19 cellular contexts compared by ENCODE assay signal in the genomic region with DNA sequence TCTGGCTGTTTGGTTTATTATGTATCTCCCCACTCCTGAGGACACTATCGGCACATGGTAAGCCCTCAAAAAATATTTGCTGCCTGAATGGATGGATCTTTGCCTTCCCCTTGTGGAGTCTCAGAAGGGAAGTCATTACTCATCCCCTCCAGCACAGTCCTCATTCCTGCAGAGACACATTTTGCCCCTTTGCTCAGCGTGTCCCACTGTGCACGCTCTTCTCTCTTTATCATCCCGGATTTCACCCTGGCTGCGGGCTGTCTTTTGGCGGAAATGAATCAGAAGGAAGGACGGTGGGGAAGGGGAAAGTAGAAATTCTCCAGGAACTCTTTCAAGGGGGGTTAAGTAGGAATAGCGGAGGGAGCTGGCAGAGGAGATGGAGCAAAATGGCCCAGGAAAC.
"Had no signal": no experiment of that assay in that cellular context is flagged by ENCODE, and none has a peak within 500 bp of the region (broad histone marks: within the 10 kb centered on the region; RNA-seq: fewer than 3 reads in every experiment).

No MANE protein-coding gene starts in this region.

- ATAC-seq: activated naive CD8-positive, alpha-beta T cell treated with anti-CD3 and anti-CD28 coated beads, Interleukin-2, amount 50 U/mL, for 24 hours; activated T-helper 17 cell treated with anti-CD3 and anti-CD28 coated beads, Interleukin-2, amount 50 U/mL, for 72 hours; esophagus mucosa had no signal

- H3K4me3 Mint-ChIP-seq: activated B cell treated with CpG ODN at 0.5 μM for 24 hours; activated CD4-positive, alpha-beta T cell treated with anti-CD3 and anti-CD28 coated beads, Interleukin-2, amount 10 ng/mL, durations not matched to agents 24 days and 14 days; activated naive CD4-positive, alpha-beta T cell treated with anti-CD3 and anti-CD28 coated beads for 36 hours; activated naive CD8-positive, alpha-beta T cell treated with anti-CD3 and anti-CD28 coated beads, Interleukin-2, amount 50 U/mL, for 24 hours; activated T-helper 17 cell treated with anti-CD3 and anti-CD28 coated beads, Interleukin-2, amount 50 U/mL, for 72 hours had no signal

- H3K27ac ChIP-seq: ascending aorta, sigmoid colon, stomach, thoracic aorta had no signal

- H3K27ac Mint-ChIP-seq: activated B cell treated with CpG ODN at 0.5 μM for 24 hours; activated CD4-positive, alpha-beta T cell treated with anti-CD3 and anti-CD28 coated beads, Interleukin-2, amount 10 ng/mL, durations not matched to agents 24 days and 14 days; activated naive CD4-positive, alpha-beta T cell treated with anti-CD3 and anti-CD28 coated beads for 36 hours; activated naive CD8-positive, alpha-beta T cell treated with anti-CD3 and anti-CD28 coated beads, Interleukin-2, amount 50 U/mL, for 24 hours; activated T-helper 17 cell treated with anti-CD3 and anti-CD28 coated beads, Interleukin-2, amount 50 U/mL, for 72 hours had no signal

- H3K27me3 Mint-ChIP-seq: activated B cell treated with CpG ODN at 0.5 μM for 24 hours; activated CD4-positive, alpha-beta T cell treated with anti-CD3 and anti-CD28 coated beads, Interleukin-2, amount 10 ng/mL, durations not matched to agents 24 days and 14 days; activated naive CD8-positive, alpha-beta T cell treated with anti-CD3 and anti-CD28 coated beads, Interleukin-2, amount 50 U/mL, for 24 hours; activated T-helper 17 cell treated with anti-CD3 and anti-CD28 coated beads, Interleukin-2, amount 50 U/mL, for 72 hours had no signal

- H3K9me3 ChIP-seq: ascending aorta, sigmoid colon, stomach, thoracic aorta had no signal

- H3K4me3 ChIP-seq: ascending aorta, sigmoid colon, stomach, thoracic aorta had no signal

- H3K36me3 ChIP-seq: ascending aorta, sigmoid colon, stomach, thoracic aorta had no signal

- DNase-seq: activated B cell treated with CpG ODN at 0.5 μM for 24 hours; activated CD4-positive, alpha-beta T cell treated with anti-CD3 and anti-CD28 coated beads, Interleukin-2, amount 10 ng/mL, durations not matched to agents 24 days and 14 days; activated naive CD4-positive, alpha-beta T cell treated with anti-CD3 and anti-CD28 coated beads for 36 hours; activated naive CD8-positive, alpha-beta T cell treated with anti-CD3 and anti-CD28 coated beads, Interleukin-2, amount 50 U/mL, for 24 hours; activated T-cell treated with anti-CD3 and anti-CD28 coated beads for 4 hours; hippocampal formation; kidney glomerular epithelial cell; midbrain; sigmoid colon; stimulated activated CD4-positive, alpha-beta T cell treated with anti-CD3 and anti-CD28 coated beads, Interleukin-12 subunit alpha, Interleukin-12 subunit beta, amount 100 ng/mL, for 4 hours; stimulated activated CD4-positive, alpha-beta T cell treated with anti-CD3 and anti-CD28 coated beads, Interleukin-2, amount 100 ng/mL, for 24 hours; stomach; T-helper 2 cell had no signal

- H3K9me3 Mint-ChIP-seq: activated B cell treated with CpG ODN at 0.5 μM for 24 hours; activated CD4-positive, alpha-beta T cell treated with anti-CD3 and anti-CD28 coated beads, Interleukin-2, amount 10 ng/mL, durations not matched to agents 24 days and 14 days; activated naive CD4-positive, alpha-beta T cell treated with anti-CD3 and anti-CD28 coated beads for 36 hours; activated naive CD8-positive, alpha-beta T cell treated with anti-CD3 and anti-CD28 coated beads, Interleukin-2, amount 50 U/mL, for 24 hours; activated T-helper 17 cell treated with anti-CD3 and anti-CD28 coated beads, Interleukin-2, amount 50 U/mL, for 72 hours had no signal

- FAIRE-seq: colon, TTC549 had no signal

- H3K4me1 Mint-ChIP-seq: activated B cell treated with CpG ODN at 0.5 μM for 24 hours; activated CD4-positive, alpha-beta T cell treated with anti-CD3 and anti-CD28 coated beads, Interleukin-2, amount 10 ng/mL, durations not matched to agents 24 days and 14 days; activated naive CD8-positive, alpha-beta T cell treated with anti-CD3 and anti-CD28 coated beads, Interleukin-2, amount 50 U/mL, for 24 hours; activated T-helper 17 cell treated with anti-CD3 and anti-CD28 coated beads, Interleukin-2, amount 50 U/mL, for 72 hours had no signal

- H3K4me1 ChIP-seq: ascending aorta, sigmoid colon, stomach had no signal

- H3K27me3 ChIP-seq: ascending aorta, sigmoid colon had no signal
